In the genomic region with DNA sequence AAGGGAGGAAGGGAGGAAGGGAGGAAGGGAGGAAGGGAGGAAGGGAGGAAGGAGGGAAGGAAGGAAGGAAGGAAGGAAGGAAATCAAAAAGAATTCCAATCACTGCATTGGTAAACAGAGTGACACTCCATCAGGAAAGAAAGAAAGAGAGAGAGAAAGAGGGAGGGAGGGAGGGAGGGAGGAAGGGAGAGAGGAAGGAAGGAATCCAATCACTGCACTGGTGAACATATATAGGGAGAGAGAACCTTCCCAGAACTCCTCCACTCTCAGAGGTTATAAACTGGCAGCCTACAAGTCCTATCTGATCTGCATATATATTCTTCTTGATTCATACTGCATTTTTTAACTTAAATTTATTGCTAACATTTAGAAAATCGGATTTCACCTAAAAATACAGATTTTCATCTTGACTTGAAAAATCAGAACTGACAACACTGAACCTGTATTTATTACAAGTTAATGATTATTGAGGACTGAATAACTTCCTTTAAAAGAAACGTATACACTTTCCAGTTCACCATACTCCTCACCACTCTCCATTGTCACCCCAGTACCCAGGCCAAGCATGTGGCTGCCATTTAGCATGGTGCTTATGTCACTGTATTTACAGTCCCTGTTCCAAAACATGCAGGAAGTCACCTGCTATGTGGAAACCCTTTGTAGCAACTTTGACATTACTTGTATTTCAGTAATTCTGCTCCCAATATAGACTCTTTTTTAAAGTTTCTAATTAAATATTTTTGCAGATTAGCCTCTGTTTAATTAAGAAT, we compare ENCODE assay signal across 33 cellular contexts.
"Had no signal": no experiment of that assay in that cellular context is flagged by ENCODE, and none has a peak within 500 bp of the region (broad histone marks: within the 10 kb centered on the region; RNA-seq: fewer than 3 reads in every experiment).

No MANE protein-coding gene starts in this region.

- H3K27me3 ChIP-seq: adrenal gland, brain microvascular endothelial cell, left lung, neutrophil, pancreas, suprapubic skin, tibial nerve had no signal

- H3K9me3 ChIP-seq: adrenal gland, left lung, lower lobe of right lung, neutrophil, pancreas, prostate gland, suprapubic skin, tibial nerve had no signal

- H3K9me3 Mint-ChIP-seq: activated CD4-positive, alpha-beta memory T cell treated with anti-CD3 and anti-CD28 coated beads for 36 hours; activated CD4-positive, alpha-beta T cell treated with anti-CD3 and anti-CD28 coated beads, Interleukin-2, amount 10 ng/mL, durations not matched to agents 24 days and 14 days; activated naive CD4-positive, alpha-beta T cell treated with anti-CD3 and anti-CD28 coated beads for 36 hours; activated naive CD8-positive, alpha-beta T cell treated with anti-CD3 and anti-CD28 coated beads for 36 hours; activated T-helper 1 cell treated with anti-CD3 and anti-CD28 coated beads, Interleukin-12 subunit alpha, Interleukin-12 subunit beta, Interleukin-2, Interleukin-4 antibody, amounts not matched to agents 30 ng/mL and 10 ng/mL and 1 ng/mL, durations not matched to agents 14 hours and 24 hours and 36 hours; endodermal cell; nephron progenitor cell; stimulated activated naive B cell treated with anti-CD40 and anti-IgM and Interleukin-4, amounts not matched to agents 10 μg/mL and 1 μg/mL and 100 μg/mL, for 72 hours had no signal

- H3K4me1 Mint-ChIP-seq: activated CD4-positive, alpha-beta T cell treated with anti-CD3 and anti-CD28 coated beads, Interleukin-2, amount 10 ng/mL, durations not matched to agents 24 days and 14 days; activated naive CD8-positive, alpha-beta T cell treated with anti-CD3 and anti-CD28 coated beads for 36 hours; endodermal cell; nephron progenitor cell; stimulated activated naive B cell treated with anti-CD40 and anti-IgM and Interleukin-4, amounts not matched to agents 10 μg/mL and 1 μg/mL and 100 μg/mL, for 72 hours; T-helper 17 cell had no signal

- H3K4me3 ChIP-seq: adrenal gland, left lung, lower lobe of right lung, pancreas, prostate gland, suprapubic skin, tibial nerve had no signal

- H3K4me1 ChIP-seq: prostate gland had no signal

- DNase-seq: activated CD4-positive, alpha-beta memory T cell treated with anti-CD3 and anti-CD28 coated beads for 36 hours; activated CD4-positive, alpha-beta T cell treated with anti-CD3 and anti-CD28 coated beads, Interleukin-2, amount 10 ng/mL, durations not matched to agents 24 days and 14 days; activated CD8-positive, alpha-beta memory T cell treated with anti-CD3 and anti-CD28 coated beads, Interleukin-2, amount 50 U/mL, for 4 hours; activated effector memory CD4-positive, alpha-beta T cell treated with anti-CD3 and anti-CD28 coated beads, Interleukin-2, amount 50 U/mL, for 16 hours; activated naive CD4-positive, alpha-beta T cell treated with anti-CD3 and anti-CD28 coated beads for 36 hours; activated naive CD8-positive, alpha-beta T cell treated with anti-CD3 and anti-CD28 coated beads for 36 hours; activated T-cell treated with anti-CD3 and anti-CD28 coated beads, Interleukin-2, amount 50 U/mL, for 1 hour; adrenal gland; aorta; brain microvascular endothelial cell; endodermal cell; foreskin melanocyte; kidney glomerular epithelial cell; left lung; lower lobe of right lung; mesendoderm; nephron progenitor cell; pancreas; retina; small intestine; stimulated activated CD4-positive, alpha-beta T cell treated with anti-CD3 and anti-CD28 coated beads, Interleukin-1b, Interleukin-23, amount 100 ng/mL, for 48 hours; stimulated activated naive B cell treated with anti-CD40 and anti-IgM and Interleukin-4, amounts not matched to agents 10 μg/mL and 1 μg/mL and 100 μg/mL, for 72 hours; T-helper 17 cell; T1000; WERI-Rb-1 had no signal

- H3K36me3 ChIP-seq: left lung, neutrophil, pancreas, prostate gland had no signal

- H3K36me3 Mint-ChIP-seq: activated CD4-positive, alpha-beta memory T cell treated with anti-CD3 and anti-CD28 coated beads for 36 hours; activated naive CD8-positive, alpha-beta T cell treated with anti-CD3 and anti-CD28 coated beads for 36 hours; stimulated activated naive B cell treated with anti-CD40 and anti-IgM and Interleukin-4, amounts not matched to agents 10 μg/mL and 1 μg/mL and 100 μg/mL, for 72 hours had no signal

- H3K27ac ChIP-seq: brain microvascular endothelial cell, left lung, lower lobe of right lung, neutrophil, pancreas, prostate gland, suprapubic skin, WERI-Rb-1 had no signal

- ATAC-seq: activated CD4-positive, CD25-positive, alpha-beta regulatory T cell treated with anti-CD3 and anti-CD28 coated beads, Interleukin-2, amount 50 U/mL, for 24 hours; esophagus mucosa; sciatic nerve; stimulated activated naive B cell treated with anti-CD40 and anti-IgM and Interleukin-4, amounts not matched to agents 10 μg/mL and 1 μg/mL and 100 μg/mL, for 72 hours; T-helper 17 cell had no signal

- H3K27ac Mint-ChIP-seq: activated CD4-positive, alpha-beta memory T cell treated with anti-CD3 and anti-CD28 coated beads for 36 hours; activated CD4-positive, alpha-beta T cell treated with anti-CD3 and anti-CD28 coated beads, Interleukin-2, amount 10 ng/mL, durations not matched to agents 24 days and 14 days; activated naive CD4-positive, alpha-beta T cell treated with anti-CD3 and anti-CD28 coated beads for 36 hours; activated naive CD8-positive, alpha-beta T cell treated with anti-CD3 and anti-CD28 coated beads for 36 hours; activated T-helper 1 cell treated with anti-CD3 and anti-CD28 coated beads, Interleukin-12 subunit alpha, Interleukin-12 subunit beta, Interleukin-2, Interleukin-4 antibody, amounts not matched to agents 30 ng/mL and 10 ng/mL and 1 ng/mL, durations not matched to agents 14 hours and 24 hours and 36 hours; endodermal cell; nephron progenitor cell; stimulated activated naive B cell treated with anti-CD40 and anti-IgM and Interleukin-4, amounts not matched to agents 10 μg/mL and 1 μg/mL and 100 μg/mL, for 72 hours; T-helper 17 cell had no signal

- H3K4me3 Mint-ChIP-seq: activated CD4-positive, alpha-beta memory T cell treated with anti-CD3 and anti-CD28 coated beads for 36 hours; activated CD4-positive, alpha-beta T cell treated with anti-CD3 and anti-CD28 coated beads, Interleukin-2, amount 10 ng/mL, durations not matched to agents 24 days and 14 days; activated naive CD4-positive, alpha-beta T cell treated with anti-CD3 and anti-CD28 coated beads for 36 hours; activated naive CD8-positive, alpha-beta T cell treated with anti-CD3 and anti-CD28 coated beads for 36 hours; activated T-helper 1 cell treated with anti-CD3 and anti-CD28 coated beads, Interleukin-12 subunit alpha, Interleukin-12 subunit beta, Interleukin-2, Interleukin-4 antibody, amounts not matched to agents 30 ng/mL and 10 ng/mL and 1 ng/mL, durations not matched to agents 14 hours and 24 hours and 36 hours; endodermal cell; nephron progenitor cell; stimulated activated naive B cell treated with anti-CD40 and anti-IgM and Interleukin-4, amounts not matched to agents 10 μg/mL and 1 μg/mL and 100 μg/mL, for 72 hours; T-helper 17 cell had no signal
